Comparison of ENCODE assay signal across 17 cellular contexts in the genomic region with DNA sequence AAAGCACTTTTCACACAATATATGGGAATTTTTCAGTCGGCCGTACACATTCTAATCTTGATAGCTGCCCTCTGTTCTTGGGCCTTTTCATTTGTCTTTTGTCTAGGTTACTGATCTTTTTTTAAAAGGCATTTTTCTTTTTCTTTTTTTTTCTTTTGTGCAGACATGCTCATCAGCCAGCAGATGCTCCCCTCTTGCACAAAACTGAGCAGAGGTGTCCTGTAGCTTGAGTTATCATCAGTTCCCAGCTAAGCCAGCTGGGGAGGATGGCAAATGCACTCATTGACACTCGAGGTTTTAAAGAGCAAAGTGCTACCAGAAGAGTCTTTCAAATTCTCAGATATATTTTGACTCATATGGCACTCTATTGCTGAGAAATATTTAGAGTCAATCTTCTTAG.
DNase-seq lines count a peak whose midpoint lies in the region; ATAC-seq and TF ChIP-seq lines count a peak whose summit lies in the region.
"Had no signal": no experiment of that assay in that cellular context is flagged by ENCODE, and none has a peak within 500 bp of the region (broad histone marks: within the 10 kb centered on the region; RNA-seq: fewer than 3 reads in every experiment).

No MANE protein-coding gene starts in this region.

- H3K36me3 ChIP-seq in Caco-2 (ENCODE audit: control insufficient read depth, insufficient read depth, low read length) (no peaks in the 10 kb centered on the region), SJCRH30 (no peaks in the 10 kb centered on the region)

- no peak overlapping the region for H3K4me3 Mint-ChIP-seq in Caco-2 (ENCODE audit: unreplicated experiment)
- H3K4me3 Mint-ChIP-seq: activated CD4-positive, alpha-beta memory T cell treated with anti-CD3 and anti-CD28 coated beads, Interleukin-2, amount 10 ng/mL, durations not matched to agents 7 days and 5 days; activated naive CD8-positive, alpha-beta T cell treated with anti-CD3 and anti-CD28 coated beads, Interleukin-2, amount 50 U/mL, for 24 hours; activated T-cell treated with anti-CD3 and anti-CD28 coated beads, Interleukin-2, amount 50 U/mL, for 72 hours had no signal

- no TSS peak for BruUV-seq in Caco-2 (replicated peaks; lab: Mats Ljungman, UMichigan)

- no peaks in the 10 kb centered on the region for H3K9me3 ChIP-seq in Caco-2
- no peaks in the 10 kb centered on the region for H3K9me3 ChIP-seq in SJCRH30 (replicated peaks)
- H3K9me3 ChIP-seq: testis had no signal

- H3K27me3 Mint-ChIP-seq in Caco-2 (ENCODE audit: insufficient read depth, unreplicated experiment): no peaks in the 10 kb centered on the region
- H3K27me3 Mint-ChIP-seq: activated CD4-positive, alpha-beta memory T cell treated with anti-CD3 and anti-CD28 coated beads, Interleukin-2, amount 10 ng/mL, durations not matched to agents 7 days and 5 days; activated naive CD8-positive, alpha-beta T cell treated with anti-CD3 and anti-CD28 coated beads, Interleukin-2, amount 50 U/mL, for 24 hours had no signal

- no peaks in the 10 kb centered on the region for H3K9me3 Mint-ChIP-seq in Caco-2 (ENCODE audit: unreplicated experiment)

- H3K4me1 ChIP-seq in Caco-2 (no peaks in the 10 kb centered on the region), SJCRH30 (no peaks in the 10 kb centered on the region)
- H3K4me1 ChIP-seq: testis had no signal

- no peaks in the 10 kb centered on the region for H3K36me3 Mint-ChIP-seq in Caco-2 (ENCODE audit: insufficient read depth, unreplicated experiment)

- intact Hi-C loops in Caco-2 (cut with micrococcal nuclease; ENCODE audit: unreplicated experiment): loop anchor here (1.0 to 5.0 kb wide), 2 partner anchors 95 to 263 kb away; no protein-coding TSS in a partner anchor

- POLR2A ChIA-PET in Caco-2 (lab: Charles Lee): no interaction called here

- no peak overlapping the region for H3K27ac Mint-ChIP-seq in Caco-2 (ENCODE audit: unreplicated experiment)
- H3K27ac Mint-ChIP-seq: activated CD4-positive, alpha-beta memory T cell treated with anti-CD3 and anti-CD28 coated beads, Interleukin-2, amount 10 ng/mL, durations not matched to agents 7 days and 5 days; activated naive CD8-positive, alpha-beta T cell treated with anti-CD3 and anti-CD28 coated beads, Interleukin-2, amount 50 U/mL, for 24 hours; activated T-cell treated with anti-CD3 and anti-CD28 coated beads, Interleukin-2, amount 50 U/mL, for 72 hours had no signal

- peak in 1 of 2 experiments; percentile 25 for TF ChIP-seq CTCF in Caco-2 (IDR thresholded peaks at IDR 0.05; ENCODE audit: insufficient read depth in 1 of 2, low read depth in 1 of 2, low read length in 1 of 2, severe bottlenecking in 1 of 2, unreplicated experiment in 1 of 2)

- H3K27ac ChIP-seq in SJCRH30: no peak overlapping the region
- H3K27ac ChIP-seq: testis had no signal

- no peaks in the 10 kb centered on the region for H3K4me1 Mint-ChIP-seq in Caco-2 (ENCODE audit: low read depth, unreplicated experiment)
- H3K4me1 Mint-ChIP-seq: activated CD4-positive, alpha-beta memory T cell treated with anti-CD3 and anti-CD28 coated beads, Interleukin-2, amount 10 ng/mL, durations not matched to agents 7 days and 5 days; activated naive CD8-positive, alpha-beta T cell treated with anti-CD3 and anti-CD28 coated beads, Interleukin-2, amount 50 U/mL, for 24 hours had no signal

- H3K4me3 ChIP-seq in Caco-2 (ENCODE audit: low read depth, low read length) (no peak overlapping the region), SJCRH30 (no peak overlapping the region)
- H3K4me3 ChIP-seq: mucosa of descending colon, testis had no signal

- CTCF ChIA-PET in Caco-2 (lab: Charles Lee): interaction anchor here (0.7 kb wide), 1 partner anchor 455 kb away, joined by 3 read pairs; no protein-coding TSS in a partner anchor

- ATAC-seq in HG02678 (IDR thresholded peaks at IDR 0.05; ENCODE audit: unreplicated experiment): no peak
- no peak for ATAC-seq in HG02642 (IDR thresholded peaks at IDR 0.05; ENCODE audit: poor library complexity, unreplicated experiment)
- ATAC-seq: activated naive CD8-positive, alpha-beta T cell treated with anti-CD3 and anti-CD28 coated beads, Interleukin-2, amount 50 U/mL, for 24 hours; activated T-cell treated with anti-CD3 and anti-CD28 coated beads, Interleukin-2, amount 50 U/mL, for 72 hours; mucosa of descending colon; SK-N-SH treated with all-trans-retinoic acid at 6 μM for 48 hours had no signal

- no peaks in the 10 kb centered on the region for H3K27me3 ChIP-seq in Caco-2 (replicated peaks; ENCODE audit: control insufficient read depth, insufficient read depth, low read length)
- H3K27me3 ChIP-seq in SJCRH30: no peaks in the 10 kb centered on the region
- H3K27me3 ChIP-seq: testis had no signal

- DNase-seq in Caco-2 (peak; percentile 25 to 33), NCI-H146 treated with DMSO at 0.1 percent for 48 hours (lab: John Stamatoyannopoulos, UW; ENCODE audit: unreplicated experiment) (peak; percentile 59), SJCRH30 (peak; percentile 7 to 22), left kidney (ENCODE audit: low read depth, low spot score) (peak; percentile 53), NCI-H1105 (lab: John Stamatoyannopoulos, UW) (no peak)
- DNase-seq in stimulated activated CD4-positive, alpha-beta T cell treated with anti-CD3 and anti-CD28 coated beads, Interleukin-4, amount 100 ng/mL, for 1 hour: no peak
- DNase-seq: activated CD4-positive, alpha-beta memory T cell treated with anti-CD3 and anti-CD28 coated beads, Interleukin-2, amount 10 ng/mL, durations not matched to agents 7 days and 5 days; activated naive CD8-positive, alpha-beta T cell treated with anti-CD3 and anti-CD28 coated beads, Interleukin-2, amount 50 U/mL, for 24 hours; activated T-cell treated with anti-CD3 and anti-CD28 coated beads, Interleukin-2, amount 50 U/mL, for 72 hours; IMR-90; kidney; mucosa of descending colon; NCI-H226; testis had no signal

Comparison
In these comparisons a context has a peak if more than half of its experiments do, and no peak if none do; other contexts are left out.
1. DNase-seq: peak in Caco-2 (2 of 2), NCI-H146 treated with DMSO at 0.1 percent for 48 hours (single experiment), SJCRH30 (2 of 2) and left kidney (single experiment); none in NCI-H1105 (single experiment) and stimulated activated CD4-positive, alpha-beta T cell treated with anti-CD3 and anti-CD28 coated beads, Interleukin-4, amount 100 ng/mL, for 1 hour (single experiment).